15 cellular contexts compared by ENCODE assay signal in genomic region chr2:43305006-43305405, GRCh38.
DNase-seq lines count a peak whose midpoint lies in the region; ATAC-seq and TF ChIP-seq lines count a peak whose summit lies in the region.
"Had no signal": no experiment of that assay in that cellular context is flagged by ENCODE, and none has a peak within 500 bp of the region (broad histone marks: within the 10 kb centered on the region; RNA-seq: fewer than 3 reads in every experiment).

No MANE protein-coding gene starts in this region.

- H3K36me3 ChIP-seq in breast epithelium (no peaks in the 10 kb centered on the region), right atrium auricular region (no peaks in the 10 kb centered on the region)
- H3K36me3 ChIP-seq: ovary had no signal

- H3K4me1 ChIP-seq in breast epithelium, result peaks cover 0 to 8% of the 10 kb centered on the region in 2 donors
- H3K4me1 ChIP-seq in right atrium auricular region, result peaks cover 0 to 66% of the 10 kb centered on the region in 2 donors

- TF ChIP-seq POLR2A in breast epithelium (IDR thresholded peaks at IDR 0.05), result no peak

- H3K27me3 ChIP-seq in breast epithelium, result no peaks in the 10 kb centered on the region
- no peaks in the 10 kb centered on the region for H3K27me3 ChIP-seq in right atrium auricular region
- H3K27me3 ChIP-seq: ovary had no signal

- peak overlapping the region; percentile 78 to 89 for H3K27ac ChIP-seq in breast epithelium
- H3K27ac ChIP-seq in right atrium auricular region, result peak overlapping the region; percentile 76 to 84

- H3K4me3 ChIP-seq in breast epithelium (no peak overlapping the region), right atrium auricular region (no peak overlapping the region), retinal pigment epithelial cell (ENCODE audit: low read length) (no peak overlapping the region)
- H3K4me3 ChIP-seq: ovary had no signal

- no peaks in the 10 kb centered on the region for H3K9me3 ChIP-seq in breast epithelium
- no peaks in the 10 kb centered on the region for H3K9me3 ChIP-seq in right atrium auricular region
- H3K9me3 ChIP-seq: ovary had no signal

- ATAC-seq in HG03439 (IDR thresholded peaks at IDR 0.05; ENCODE audit: unreplicated experiment), result no peak
- ATAC-seq: activated CD4-positive, CD25-positive, alpha-beta regulatory T cell treated with anti-CD3 and anti-CD28 coated beads, Interleukin-2, amount 50 U/mL, for 24 hours had no signal

- intact Hi-C loops in breast epithelium (cut with DNase I; ENCODE audit: low total_unique reads) (loop anchor here (5.0 kb wide), 1 partner anchor 92 kb away; no protein-coding TSS in a partner anchor), posterior vena cava (cut with DNase I) (no loop called here)

- DNase-seq in AG20443 (ENCODE audit: low spot score) (peak; percentile 36), breast epithelium (ENCODE audit: low spot score in 2 of 2) (no peak), right atrium auricular region (ENCODE audit: low spot score) (peak; percentile 76), retinal pigment epithelial cell (ENCODE audit: low read depth) (peak; percentile 80), mucosa of gallbladder (ENCODE audit: low spot score) (no peak), posterior vena cava (ENCODE audit: low spot score) (no peak)
- DNase-seq in activated naive CD4-positive, alpha-beta T cell treated with anti-CD3 and anti-CD28 coated beads, Interleukin-2, amount 50 U/mL, for 16 hours, result no peak
- DNase-seq: activated gamma-delta T cell treated with Interleukin-2 at 50 U/mL for 16 hours; AML-193; effector memory CD8-positive, alpha-beta T cell; GOT3; immature natural killer cell had no signal

- TF ChIP-seq CTCF in breast epithelium (IDR thresholded peaks at IDR 0.05) (no peak), right atrium auricular region (IDR thresholded peaks at IDR 0.05) (no peak), retinal pigment epithelial cell (conservative IDR thresholded peaks at IDR 0.05; ENCODE audit: low read depth, low read length) (no peak)

Comparison
In these comparisons a context has a peak if more than half of its experiments do, and no peak if none do; other contexts are left out.
1. DNase-seq: peak in AG20443 (single experiment), right atrium auricular region (single experiment) and retinal pigment epithelial cell (single experiment); none in breast epithelium (0 of 2), activated naive CD4-positive, alpha-beta T cell treated with anti-CD3 and anti-CD28 coated beads, Interleukin-2, amount 50 U/mL, for 16 hours (single experiment), mucosa of gallbladder (single experiment) and posterior vena cava (single experiment).